9 cellular contexts compared by ENCODE assay signal in genomic region chr17:56594528-56595418, GRCh38. TPM values are rescaled to one million over a fixed set of nuclear protein-coding genes. Genes with fewer than 3 reads are reported as not detected.
DNase-seq lines count a peak whose midpoint lies in the region; ATAC-seq, FAIRE-seq and TF ChIP-seq lines count a peak whose summit lies in the region.
"Had no signal": no experiment of that assay in that cellular context is flagged by ENCODE, and none has a peak within 500 bp of the region (broad histone marks: within the 10 kb centered on the region; RNA-seq: fewer than 3 reads in every experiment).

No MANE protein-coding gene starts in this region.

- H3K36me3 ChIP-seq in A673 (ENCODE audit: insufficient read depth, low read length, poor library complexity, severe bottlenecking): no peaks in the 10 kb centered on the region
- H3K36me3 ChIP-seq in SK-N-SH (replicated peaks in 1 of 2; ENCODE audit: control insufficient read depth in 1 of 2, insufficient read depth in 2 of 2, low read length in 1 of 2): no peaks in the 10 kb centered on the region
- no peaks in the 10 kb centered on the region for H3K36me3 ChIP-seq in bronchial epithelial cell (ENCODE audit: control insufficient read depth, insufficient read depth, low read length)
- no peaks in the 10 kb centered on the region for H3K36me3 ChIP-seq in mesendoderm (ENCODE audit: control insufficient read depth, insufficient read depth, low read length)
- H3K36me3 ChIP-seq in urinary bladder (ENCODE audit: insufficient read depth): no peaks in the 10 kb centered on the region

- H3K4me1 ChIP-seq in A673 (ENCODE audit: insufficient read depth, low read length, poor library complexity, severe bottlenecking) (peaks cover 27% of the 10 kb centered on the region), SK-N-SH (ENCODE audit: control insufficient read depth in 1 of 2, insufficient read depth in 2 of 2, low read depth in 1 of 2, low read length in 1 of 2) (peaks cover 5 to 18% of the 10 kb centered on the region in 2 experiments; a peak in 3 of 4 replicates), mesendoderm (ENCODE audit: control insufficient read depth, low read depth, low read length) (no peaks in the 10 kb centered on the region), urinary bladder (ENCODE audit: insufficient read depth) (no peaks in the 10 kb centered on the region)

- CTCF ChIA-PET in A673 (lab: Charles Lee): interaction anchor here (0.5 to 1.0 kb wide), 3 partner anchors 11 to 185 kb away, joined by 3 to 5 read pairs (median 3); no protein-coding TSS in a partner anchor
- CTCF ChIA-PET in SK-N-SH (lab: Yijun Ruan, JAX): interaction anchor here (1.0 to 11.7 kb wide), 12 partner anchors 12 to 345 kb away, joined by 3 to 253 read pairs (median 18); no protein-coding TSS in a partner anchor

- H3F3A ChIP-seq in SK-N-SH (replicated peaks; ENCODE audit: insufficient read depth): peaks cover 31% of the 10 kb centered on the region

- POLR2A ChIA-PET in A673 (lab: Charles Lee; ENCODE audit: low non-redundant PET) (no interaction called here), SK-N-SH (lab: Yijun Ruan, JAX) (no interaction called here)

- ATAC-seq in HG03378 (IDR thresholded peaks at IDR 0.05; ENCODE audit: unreplicated experiment): no peak
- ATAC-seq in HG03045 (IDR thresholded peaks at IDR 0.05; ENCODE audit: unreplicated experiment): no peak
- ATAC-seq: body of pancreas had no signal

- no peak overlapping the region for H3K18ac ChIP-seq in mesendoderm (ENCODE audit: low read length)

- H3K9ac ChIP-seq in SK-N-SH (peak overlapping the region; percentile 60; the same call in 1 of the 2 replicates), mesendoderm (ENCODE audit: low read length) (peak overlapping the region; percentile 65)

- H3K27ac ChIP-seq in A673 (ENCODE audit: low read depth, low read length, poor library complexity, severe bottlenecking) (no peak overlapping the region), SK-N-SH (ENCODE audit: low read depth in 2 of 2, low read length in 1 of 2) (peak overlapping the region in 1 of 2 experiments; percentile 69; a peak in 2 of 4 replicates), mesendoderm (ENCODE audit: low read depth, low read length) (no peak overlapping the region), urinary bladder (ENCODE audit: low read depth) (peak overlapping the region; percentile 58)
- H3K27ac ChIP-seq: body of pancreas had no signal

- H3K79me2 ChIP-seq in SK-N-SH (ENCODE audit: insufficient read depth) (peaks cover 9% of the 10 kb centered on the region; the same call in 1 of the 2 replicates), mesendoderm (ENCODE audit: control insufficient read depth, insufficient read depth, low read length) (no peaks in the 10 kb centered on the region)

- no peaks in the 10 kb centered on the region for H3K9me2 ChIP-seq in SK-N-SH

- no peak overlapping the region for H2AK5ac ChIP-seq in mesendoderm (ENCODE audit: low read length)

- peak overlapping the region; percentile 83 for H2AFZ ChIP-seq in SK-N-SH (ENCODE audit: low read depth)

- H4K8ac ChIP-seq in mesendoderm (ENCODE audit: low read depth, low read length): no peak overlapping the region

- no TSS peak for BruUV-seq in A673 (replicated peaks; lab: Mats Ljungman, UMichigan)

- no peak overlapping the region for H3K4ac ChIP-seq in mesendoderm (ENCODE audit: low read depth, low read length)

- FAIRE-seq in bronchial epithelial cell (lab: Jason Lieb, UNC): no peak

- no peak overlapping the region for H3K23ac ChIP-seq in mesendoderm (ENCODE audit: low read length)

- peak overlapping the region; percentile 82 for H3K56ac ChIP-seq in mesendoderm (ENCODE audit: low read length)

- DNase-seq in A673 (ENCODE audit: low spot score): peak; percentile 31
- DNase-seq in GM20000 (ENCODE audit: low spot score): peak; percentile 59
- no peak for DNase-seq in SK-N-SH
- DNase-seq in bronchial epithelial cell (ENCODE audit: low read depth): no peak
- peak; percentile 76 for DNase-seq in mesendoderm

- no peak overlapping the region for H4K5ac ChIP-seq in mesendoderm (ENCODE audit: low read length)

- H3K9me3 ChIP-seq in A673 (ENCODE audit: low read depth, low read length, poor library complexity, severe bottlenecking): no peaks in the 10 kb centered on the region
- no peaks in the 10 kb centered on the region for H3K9me3 ChIP-seq in SK-N-SH
- H3K9me3 ChIP-seq: body of pancreas had no signal

- no peak for TF ChIP-seq EP300 in SK-N-SH (IDR thresholded peaks at IDR 0.05; ENCODE audit: borderline replicate concordance in 1 of 2, low read depth in 1 of 2, low read length in 1 of 2)

- H3K4me3 ChIP-seq in A673 (ENCODE audit: low read depth, low read length, poor library complexity, severe bottlenecking) (peak overlapping the region; percentile 56), SK-N-SH (ENCODE audit: low read depth in 2 of 2, low read length in 1 of 2) (peak overlapping the region; percentile 54 to 74; a peak in 3 of 4 replicates), bronchial epithelial cell (ENCODE audit: low read depth, low read length) (peak overlapping the region; percentile 44), mesendoderm (ENCODE audit: low read length) (peak overlapping the region; percentile 5), urinary bladder (ENCODE audit: low read depth, low read length) (peak overlapping the region; percentile 45)

- TF ChIP-seq CTCF in A673 (conservative IDR thresholded peaks at IDR 0.05; ENCODE audit: low read depth, low read length) (no peak), GM20000 (IDR thresholded peaks at IDR 0.05; ENCODE audit: extremely low read depth, missing control alignments) (no peak), SK-N-SH (IDR thresholded peaks at IDR 0.05) (no peak; the same call in 1 of the 2 replicates), bronchial epithelial cell (IDR thresholded peaks at IDR 0.05; ENCODE audit: insufficient read depth, low read length, severe bottlenecking) (peak; percentile 2)

- no peaks in the 10 kb centered on the region for H4K20me1 ChIP-seq in SK-N-SH (ENCODE audit: insufficient read depth)

- H3K4me2 ChIP-seq in SK-N-SH: peak overlapping the region; percentile 98
- peak overlapping the region; percentile 51 for H3K4me2 ChIP-seq in mesendoderm (ENCODE audit: low read length)

- no peak for TF ChIP-seq RAD21 in SK-N-SH (IDR thresholded peaks at IDR 0.05; ENCODE audit: low read length)

- WGBS in SK-N-SH (ENCODE audit: low lambda C conversion rate): 5% methylated on average over 46 of the region's 50 CpGs
- no CpG with 5 or more reads among the region's 50 CpGs for WGBS in mesendoderm (ENCODE audit: extremely low coverage, insufficient coverage, low lambda C conversion rate)
- WGBS in urinary bladder: 2% methylated on average over 50 of the region's 50 CpGs

- intact Hi-C loops in A673 (cut with micrococcal nuclease; ENCODE audit: unreplicated experiment): no loop called here

- H3K27me3 ChIP-seq in A673 (replicated peaks; ENCODE audit: insufficient read depth, low read depth, low read length, poor library complexity) (peaks cover 54% of the 10 kb centered on the region), SK-N-SH (ENCODE audit: insufficient read depth) (peaks cover 19% of the 10 kb centered on the region; the same call in 1 of the 2 replicates), bronchial epithelial cell (ENCODE audit: control insufficient read depth, insufficient read depth, low read length) (peaks cover 11% of the 10 kb centered on the region), mesendoderm (ENCODE audit: insufficient read depth, low read length, poor library complexity) (no peaks in the 10 kb centered on the region)

- no peak overlapping the region for H2BK120ac ChIP-seq in mesendoderm (ENCODE audit: low read depth, low read length)

- no peak overlapping the region for H2BK5ac ChIP-seq in mesendoderm (ENCODE audit: low read length)

- no peak overlapping the region for H2BK15ac ChIP-seq in mesendoderm (replicated peaks; ENCODE audit: low read depth)

- H3K79me1 ChIP-seq in mesendoderm (ENCODE audit: low read length): no peaks in the 10 kb centered on the region

TF ChIP-seq in SK-N-SH, 30 proteins besides CTCF, POLR2A, EP300 and RAD21:
- no peak for TF ChIP-seq USF1 (IDR thresholded peaks at IDR 0.05; ENCODE audit: borderline replicate concordance, low read depth)
- TF ChIP-seq TAF1 (IDR thresholded peaks at IDR 0.05; ENCODE audit: borderline replicate concordance, low read depth, low read length): no peak
- no peak for TF ChIP-seq POLR2AphosphoS5 (IDR thresholded peaks at IDR 0.05; ENCODE audit: low read depth, low read length)
- no peak for TF ChIP-seq ELF1 (IDR thresholded peaks at IDR 0.05)
- TF ChIP-seq MEF2A (IDR thresholded peaks at IDR 0.05; ENCODE audit: borderline replicate concordance, low read depth): no peak
- TF ChIP-seq FOXJ3 (CRISPR knock-in tag; IDR thresholded peaks at IDR 0.05): no peak
- no peak for TF ChIP-seq TCF12 (IDR thresholded peaks at IDR 0.05)
TF ChIP-seq in SK-N-SH: peak in this region for 0.

RNA-seq across cellular contexts. Expression of gene NOG, which starts 1.3 kb away (rescaled TPM):
- total RNA-seq in A673 (2021) (0.15 TPM in 1 of 2 replicates, not detected in the other), bronchial epithelial cell (under 0.01 and 0.26 TPM in 2 replicates), urinary bladder (1.9 TPM)
- polyA plus RNA-seq in SK-N-SH (2012; rRNA removed) (3.1 and 3.2 TPM in 2 replicates), urinary bladder (1.5 TPM)
- polyA plus RNA-seq in SK-N-SH (2012; cell fraction: cytosol; rRNA removed): 1.4 and 2.7 TPM in 2 replicates
- 2.5 and 2.7 TPM in 2 replicates for polyA plus RNA-seq in SK-N-SH (2012; cell fraction: nucleus; rRNA removed)
- 0.11 TPM for polyA plus RNA-seq in mesendoderm (2013, experiment 1 of 2)
- polyA plus RNA-seq in mesendoderm (2013, experiment 2 of 2): 0.18 TPM

Comparison
In these comparisons a context has a peak if more than half of its experiments do, and no peak if none do; other contexts are left out.
1. DNase-seq: peak in A673 (single experiment), GM20000 (single experiment) and mesendoderm (single experiment); none in SK-N-SH (single experiment) and bronchial epithelial cell (single experiment).
2. H3K4me3 ChIP-seq: peak in every context shown above with its lines; median percentile 64 in SK-N-SH; 56 in A673; 45 in urinary bladder; 44 in bronchial epithelial cell; 5 in mesendoderm.